In genomic region chr20:64056639-64056888, GRCh38 we compare ENCODE assay signal across 1 cellular context.
A peak's percentile ranks its signal among the peaks of the same experiment; 100 is the strongest.
TF ChIP-seq lines count a peak whose summit lies in the region.

No MANE protein-coding gene starts in this region.

TF ChIP-seq in HepG2, 621 proteins besides CTCF, POLR2A, EP300 and RAD21 (continued from another document and continues in another):
- peak; percentile 61; the same call in 1 of the 2 replicates for TF ChIP-seq DPF2 (CRISPR knock-in tag; IDR thresholded peaks at IDR 0.05; ENCODE audit: borderline replicate concordance, low read depth)
- no peak for TF ChIP-seq ZNF432 (CRISPR knock-in tag; IDR thresholded peaks at IDR 0.05; ENCODE audit: borderline replicate concordance)
- no peak for TF ChIP-seq ZNF136 (CRISPR knock-in tag; IDR thresholded peaks at IDR 0.05; ENCODE audit: low read depth)
- no peak for TF ChIP-seq ZNF282 (IDR thresholded peaks at IDR 0.05; ENCODE audit: partially characterized antibody)
- TF ChIP-seq MEF2D (CRISPR knock-in tag; IDR thresholded peaks at IDR 0.05) = peak; percentile 92; the same call in 1 of the 2 replicates
- TF ChIP-seq CBX5 (CRISPR knock-in tag; IDR thresholded peaks at IDR 0.05; ENCODE audit: borderline replicate concordance) = no peak
- TF ChIP-seq ZUFSP (CRISPR knock-in tag; IDR thresholded peaks at IDR 0.05; ENCODE audit: borderline replicate concordance) = no peak
- TF ChIP-seq THAP8 (CRISPR knock-in tag; IDR thresholded peaks at IDR 0.05; ENCODE audit: borderline replicate concordance) = no peak
- TF ChIP-seq CBFB (CRISPR knock-in tag; IDR thresholded peaks at IDR 0.05) = no peak
- TF ChIP-seq KLF16 (CRISPR knock-in tag; IDR thresholded peaks at IDR 0.05) = no peak
- no peak for TF ChIP-seq TBP (CRISPR knock-in tag; IDR thresholded peaks at IDR 0.05)
- no peak for TF ChIP-seq MTF1 (CRISPR knock-in tag; IDR thresholded peaks at IDR 0.05)
- TF ChIP-seq ZKSCAN8 (CRISPR knock-in tag; IDR thresholded peaks at IDR 0.05; ENCODE audit: borderline replicate concordance) = no peak
- TF ChIP-seq ZNF839 (CRISPR knock-in tag; IDR thresholded peaks at IDR 0.05; ENCODE audit: borderline replicate concordance) = no peak; the same call in 1 of the 2 replicates
- TF ChIP-seq ZNF580 (CRISPR knock-in tag; IDR thresholded peaks at IDR 0.05; ENCODE audit: borderline replicate concordance, low read depth) = no peak
- no peak for TF ChIP-seq SNAPC2 (CRISPR knock-in tag; IDR thresholded peaks at IDR 0.05)
- no peak for TF ChIP-seq REXO4 (CRISPR knock-in tag; IDR thresholded peaks at IDR 0.05; ENCODE audit: borderline replicate concordance)
- TF ChIP-seq ZNF512 (CRISPR knock-in tag; IDR thresholded peaks at IDR 0.05) = no peak
- no peak for TF ChIP-seq SRF (IDR thresholded peaks at IDR 0.05; ENCODE audit: low read depth, low read length)
- peak; percentile 4; the same call in 1 of the 2 replicates for TF ChIP-seq TERF1 (CRISPR knock-in tag; IDR thresholded peaks at IDR 0.05)
- no peak for TF ChIP-seq HINFP (CRISPR knock-in tag; IDR thresholded peaks at IDR 0.05; ENCODE audit: low read depth)
- no peak for TF ChIP-seq RFXANK (CRISPR knock-in tag; IDR thresholded peaks at IDR 0.05)
- peak; percentile 57; the same call in 1 of the 2 replicates for TF ChIP-seq ZNF670 (CRISPR knock-in tag; IDR thresholded peaks at IDR 0.05; ENCODE audit: borderline replicate concordance)
- peak; percentile 45 for TF ChIP-seq ARID5B (CRISPR knock-in tag; IDR thresholded peaks at IDR 0.05)
- peak; percentile 6; the same call in 1 of the 2 replicates for TF ChIP-seq TFE3 (CRISPR knock-in tag; IDR thresholded peaks at IDR 0.05)
- no peak for TF ChIP-seq NR1H2 (CRISPR knock-in tag; IDR thresholded peaks at IDR 0.05; ENCODE audit: borderline replicate concordance, low read depth)
- TF ChIP-seq TAF1 (CRISPR knock-in tag; IDR thresholded peaks at IDR 0.05) = no peak
- TF ChIP-seq ZFP1 (CRISPR knock-in tag; IDR thresholded peaks at IDR 0.05) = no peak
- TF ChIP-seq ZNF710 (CRISPR knock-in tag; IDR thresholded peaks at IDR 0.05; ENCODE audit: borderline replicate concordance) = 0 out of 2 replicates have a peak, but pooled peaks have one; percentile 4
- TF ChIP-seq POGZ (CRISPR knock-in tag; IDR thresholded peaks at IDR 0.05) = peak; percentile 34; the same call in 1 of the 2 replicates
- TF ChIP-seq ZNF280B (CRISPR knock-in tag; IDR thresholded peaks at IDR 0.05; ENCODE audit: borderline replicate concordance) = no peak
- no peak for TF ChIP-seq ZNF770 (CRISPR knock-in tag; IDR thresholded peaks at IDR 0.05)
- TF ChIP-seq NR2F1 (CRISPR knock-in tag; IDR thresholded peaks at IDR 0.05) = peak; percentile 35 to 51; a peak in 2 of 4 replicates
- 0 out of 2 replicates have a peak, but pooled peaks have one; percentile 10 for TF ChIP-seq ZNF34 (CRISPR knock-in tag; IDR thresholded peaks at IDR 0.05; ENCODE audit: borderline replicate concordance)
- TF ChIP-seq LCORL (IDR thresholded peaks at IDR 0.05) = no peak
- peak; percentile 88 for TF ChIP-seq LCORL (CRISPR knock-in tag; IDR thresholded peaks at IDR 0.05)
- TF ChIP-seq SRY (CRISPR knock-in tag; IDR thresholded peaks at IDR 0.05) = 0 out of 2 replicates have a peak, but pooled peaks have one; percentile 3
